In the genomic region with DNA sequence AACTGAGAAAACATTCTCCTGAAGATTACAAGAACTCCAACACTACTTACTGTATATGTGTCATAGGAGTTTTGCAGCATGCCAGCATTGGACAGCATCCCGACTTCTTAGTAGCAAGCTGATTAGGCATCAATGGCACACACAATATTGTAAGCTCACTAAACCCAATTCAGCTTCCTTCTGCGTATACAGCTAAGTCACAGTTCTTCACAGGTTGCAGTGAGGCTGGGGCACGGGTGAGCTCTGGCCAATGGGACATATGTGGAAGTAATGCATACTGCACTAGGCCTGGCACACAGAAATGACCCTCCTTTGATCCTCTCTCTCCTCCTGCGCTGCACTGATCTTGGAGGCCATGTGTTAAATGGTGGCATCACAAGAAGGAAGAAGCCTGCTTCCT, we compare ENCODE assay signal across 26 cellular contexts. TPM values are rescaled to one million over a fixed set of nuclear protein-coding genes. Genes with fewer than 3 reads are reported as not detected.
DNase-seq lines count a peak whose midpoint lies in the region; ATAC-seq, FAIRE-seq and TF ChIP-seq lines count a peak whose summit lies in the region.
"Had no signal": no experiment of that assay in that cellular context is flagged by ENCODE, and none has a peak within 500 bp of the region (broad histone marks: within the 10 kb centered on the region; RNA-seq: fewer than 3 reads in every experiment).

No MANE protein-coding gene starts in this region.

- no peaks in the 10 kb centered on the region for H3K27me3 Mint-ChIP-seq in CD14-positive monocyte (ENCODE audit: low read depth in 3 of 3)
- H3K27me3 Mint-ChIP-seq: activated naive CD4-positive, alpha-beta T cell treated with anti-CD3 and anti-CD28 coated beads, Interleukin-2, amount 10 ng/mL, durations not matched to agents 7 days and 5 days; CD4-positive, CD25-positive, alpha-beta regulatory T cell had no signal

- no peak overlapping the region for H4K12ac ChIP-seq in trophoblast cell (ENCODE audit: low read depth, low read length)

- no peaks in the 10 kb centered on the region; the same call in 1 of the 2 replicates for H3K79me1 ChIP-seq in H1 (ENCODE audit: low read depth, low read length)
- no peaks in the 10 kb centered on the region for H3K79me1 ChIP-seq in trophoblast cell (ENCODE audit: low read length)

- no peaks in the 10 kb centered on the region for H3K79me2 ChIP-seq in H1 (ENCODE audit: control insufficient read depth in 1 of 2, insufficient read depth in 2 of 2, low read length in 2 of 2)
- no peaks in the 10 kb centered on the region for H3K79me2 ChIP-seq in trophoblast cell (ENCODE audit: control insufficient read depth, insufficient read depth, low read length, poor library complexity)

- H3K14ac ChIP-seq in H1 (ENCODE audit: insufficient read length), result no peak overlapping the region
- no peak overlapping the region for H3K14ac ChIP-seq in trophoblast cell (ENCODE audit: low read length)

- no peak overlapping the region for H3K56ac ChIP-seq in H1 (replicated peaks; ENCODE audit: insufficient read length, low read depth, low read length)

- H3K27me3 ChIP-seq in H1 (replicated peaks in 1 of 4; ENCODE audit: control insufficient read depth in 3 of 4, extremely low read depth in 1 of 4, insufficient read depth in 3 of 4, low read length in 3 of 4) (no peaks in the 10 kb centered on the region), trophoblast cell (ENCODE audit: insufficient read depth, low read length) (no peaks in the 10 kb centered on the region)
- H3K27me3 ChIP-seq: esophagus squamous epithelium had no signal

- DNase-seq in CD14-positive monocyte (ENCODE audit: low spot score) (no peak), KBM-7 (peak; percentile 45), H1 (ENCODE audit: low read depth in 1 of 2, low spot score in 2 of 2) (no peak), trophoblast cell (no peak), NCI-H446 treated with DMSO at 0.1 percent for 48 hours (lab: John Stamatoyannopoulos, UW) (no peak)
- DNase-seq in stimulated activated CD4-positive, alpha-beta T cell treated with anti-CD3 and anti-CD28 coated beads, Interleukin-2, amount 100 ng/mL, for 48 hours, result no peak
- DNase-seq: activated CD4-positive, CD25-positive, alpha-beta regulatory T cell treated with anti-CD3 and anti-CD28 coated beads, Interleukin-2, amount 50 U/mL, for 72 hours; activated CD8-positive, alpha-beta memory T cell treated with anti-CD3 and anti-CD28 coated beads for 24 hours; activated naive CD4-positive, alpha-beta T cell treated with anti-CD3 and anti-CD28 coated beads, Interleukin-2, amount 10 ng/mL, durations not matched to agents 7 days and 5 days; activated T-cell treated with anti-CD3 and anti-CD28 coated beads, Interleukin-2, amount 50 U/mL, for 4 hours; CD4-positive, CD25-positive, alpha-beta regulatory T cell; esophagus squamous epithelium; glutamatergic neuron; midbrain; NCI-H1048; NCI-H1930; NCI-H345; nephron progenitor cell; psoas muscle had no signal

- TF ChIP-seq CTCF in CD14-positive monocyte (IDR thresholded peaks at IDR 0.05), result no peak
- TF ChIP-seq CTCF in H1 (IDR thresholded peaks at IDR 0.05; ENCODE audit: control extremely low read depth in 1 of 3, insufficient read depth in 1 of 3, low read depth in 1 of 3, low read length in 3 of 3), result no peak

- H4K20me1 ChIP-seq in H1 (replicated peaks in 1 of 2; ENCODE audit: control insufficient read depth in 1 of 2, insufficient read depth in 2 of 2, low read length in 2 of 2), result peaks cover 0 to 2% of the 10 kb centered on the region in 2 experiments

- H3K9ac ChIP-seq in H1 (replicated peaks in 1 of 4; ENCODE audit: extremely low read depth in 1 of 4, low read depth in 3 of 4, low read length in 3 of 4) (no peak overlapping the region), trophoblast cell (ENCODE audit: low read length) (no peak overlapping the region)

- H3K36me3 ChIP-seq in H1 (ENCODE audit: control insufficient read depth in 2 of 4, insufficient read depth in 4 of 4, low read length in 3 of 4), result peaks cover 0 to 3% (median 0%) of the 10 kb centered on the region in 4 experiments; a peak in 1 of 8 replicates
- H3K36me3 ChIP-seq in trophoblast cell (ENCODE audit: control insufficient read depth in 1 of 2, insufficient read depth in 2 of 2, low read length in 2 of 2), result peaks cover 0 to 3% of the 10 kb centered on the region in 2 experiments

- intact Hi-C loops in CD14-positive monocyte (cut with micrococcal nuclease), result loop anchor here in 1 of 2 donors (10.0 kb wide), 1 partner anchor 720 kb away; the partner anchor contains the start of gene CACUL1

- H2AFZ ChIP-seq in H1 (ENCODE audit: low read length), result no peak overlapping the region
- no peak overlapping the region for H2AFZ ChIP-seq in trophoblast cell (ENCODE audit: insufficient read depth, low read length, poor library complexity)
- H2AFZ ChIP-seq: GM23338 had no signal

- H3K4ac ChIP-seq in H1 (replicated peaks; ENCODE audit: insufficient read length, low read depth, low read length), result no peak overlapping the region
- H3K4ac ChIP-seq in trophoblast cell (ENCODE audit: low read depth, low read length), result no peak overlapping the region

- peak overlapping the region; percentile 34 to 60 for H3K4me3 Mint-ChIP-seq in CD14-positive monocyte
- H3K4me3 Mint-ChIP-seq: activated T-cell treated with anti-CD3 and anti-CD28 coated beads, Interleukin-2, amount 50 U/mL, for 4 hours; GM23338; nephron progenitor cell; T-helper 2 cell treated with Interferon-gamma antibody and Interleukin-4, amounts not matched to agents 5 μg/mL and 100 μg/mL, for 36 hours had no signal

- H2BK120ac ChIP-seq in H1 (replicated peaks; ENCODE audit: low read depth, low read length), result no peak overlapping the region
- H2BK120ac ChIP-seq in trophoblast cell (ENCODE audit: insufficient read depth, low read length, poor library complexity), result no peak overlapping the region

- H3K27ac ChIP-seq in H1 (ENCODE audit: low read depth, low read length), result peak overlapping the region; percentile 19; the same call in 1 of the 2 replicates
- H3K27ac ChIP-seq in trophoblast cell (ENCODE audit: low read depth, low read length), result no peak overlapping the region
- H3K27ac ChIP-seq: esophagus squamous epithelium, psoas muscle had no signal

- no peak overlapping the region for H3K23ac ChIP-seq in H1 (ENCODE audit: insufficient read length)
- peak overlapping the region; percentile 43 for H3K23ac ChIP-seq in trophoblast cell (ENCODE audit: low read length)

- no peak overlapping the region for H4K5ac ChIP-seq in H1 (ENCODE audit: insufficient read length, low read depth, low read length)

- H3K4me2 ChIP-seq in H1 (ENCODE audit: insufficient read depth in 1 of 2, low read depth in 2 of 2, low read length in 2 of 2) (no peak overlapping the region), trophoblast cell (ENCODE audit: low read length) (no peak overlapping the region)

- H3K4me1 Mint-ChIP-seq in CD14-positive monocyte, result peaks cover 29% of the 10 kb centered on the region

- no peak overlapping the region for H4K91ac ChIP-seq in H1 (replicated peaks; ENCODE audit: insufficient read length, low read length)
- no peak overlapping the region for H4K91ac ChIP-seq in trophoblast cell (ENCODE audit: low read depth, low read length)

- H3K9me3 ChIP-seq in H1 (ENCODE audit: insufficient read depth in 2 of 2, low read depth in 1 of 2, low read length in 1 of 2) (no peaks in the 10 kb centered on the region), trophoblast cell (ENCODE audit: insufficient read depth, low read depth, low read length) (no peaks in the 10 kb centered on the region)
- H3K9me3 ChIP-seq: esophagus squamous epithelium, psoas muscle had no signal

- no peak overlapping the region for H2BK5ac ChIP-seq in H1 (ENCODE audit: low read depth, low read length)
- H2BK5ac ChIP-seq in trophoblast cell (ENCODE audit: low read depth, low read length, poor library complexity), result no peak overlapping the region

- in situ Hi-C loops in KBM-7 (cut with MboI; ENCODE audit: low pct_unique_long_range_greater_than_20kb, low sequenced_read_pairs), result no loop called here

- FAIRE-seq in H1 (lab: Jason Lieb, UNC), result no peak
- FAIRE-seq: astrocyte, GM12878, GM19239 had no signal

- POLR2A ChIA-PET in H1 (lab: Charles Lee; ENCODE audit: partially characterized antibody), result interaction anchor here (0.8 to 1.4 kb wide), 2 partner anchors 10 to 43 kb away, joined by 3 to 4 read pairs; no protein-coding TSS in a partner anchor

- TF ChIP-seq RAD21 in H1 (IDR thresholded peaks at IDR 0.05 in 1 of 2, conservative IDR thresholded peaks at IDR 0.05 in 1 of 2; ENCODE audit: low read depth in 2 of 2, low read length in 2 of 2), result no peak

- H3K23me2 ChIP-seq in H1 (ENCODE audit: low read depth, low read length), result no peaks in the 10 kb centered on the region

- H2BK20ac ChIP-seq in H1 (ENCODE audit: low read length), result no peak overlapping the region

- H4K8ac ChIP-seq in H1 (ENCODE audit: extremely low read depth, insufficient read depth, low read length) (no peak overlapping the region), trophoblast cell (ENCODE audit: low read depth, low read length) (no peak overlapping the region)

- H3K9me3 Mint-ChIP-seq in CD14-positive monocyte, result no peaks in the 10 kb centered on the region
- H3K9me3 Mint-ChIP-seq: activated naive CD4-positive, alpha-beta T cell treated with anti-CD3 and anti-CD28 coated beads, Interleukin-2, amount 10 ng/mL, durations not matched to agents 7 days and 5 days; activated T-cell treated with anti-CD3 and anti-CD28 coated beads, Interleukin-2, amount 50 U/mL, for 4 hours; CD4-positive, CD25-positive, alpha-beta regulatory T cell; GM23338; nephron progenitor cell; T-helper 2 cell treated with Interferon-gamma antibody and Interleukin-4, amounts not matched to agents 5 μg/mL and 100 μg/mL, for 36 hours had no signal

- H3K4me3 ChIP-seq in H1 (ENCODE audit: extremely low read depth in 1 of 4, insufficient read depth in 2 of 4, low read depth in 3 of 4, low read length in 4 of 4) (no peak overlapping the region), trophoblast cell (ENCODE audit: low read depth, low read length) (no peak overlapping the region)
- H3K4me3 ChIP-seq: esophagus squamous epithelium, GM12878, GM23338, psoas muscle had no signal

- peaks cover 32% of the 10 kb centered on the region in 2 donors for H3K36me3 Mint-ChIP-seq in CD14-positive monocyte

- peak overlapping the region in 5 of 7 donors; percentile 24 to 76 (median 59) for H3K27ac Mint-ChIP-seq in CD14-positive monocyte
- H3K27ac Mint-ChIP-seq: T-helper 2 cell treated with Interferon-gamma antibody and Interleukin-4, amounts not matched to agents 5 μg/mL and 100 μg/mL, for 36 hours had no signal

- H2BK12ac ChIP-seq in H1 (ENCODE audit: low read depth, low read length), result no peak overlapping the region
- no peak overlapping the region for H2BK12ac ChIP-seq in trophoblast cell (ENCODE audit: low read length)

- CTCF ChIA-PET in H1 (lab: Charles Lee; ENCODE audit: partially characterized antibody), result interaction anchor here (1.0 to 1.1 kb wide), 2 partner anchors 11 to 206 kb away, joined by 3 to 4 read pairs; no protein-coding TSS in a partner anchor

- no peak for TF ChIP-seq EP300 in H1 (IDR thresholded peaks at IDR 0.05; ENCODE audit: borderline replicate concordance in 1 of 2, low read depth in 2 of 2, low read length in 2 of 2)

- 94% methylated on average over 4 of the region's 4 CpGs; no CpG with 5 or more reads in 1 of the 2 experiments for WGBS in H1 (ENCODE audit: extremely low coverage in 1 of 2, insufficient coverage in 1 of 2, insufficient read length in 1 of 2, insufficient replicate concordance in 2 of 2, low coverage in 1 of 2, low lambda C conversion rate in 2 of 2, missing lambda C conversion rate in 1 of 2), 2 experiments
- no CpG with 5 or more reads among the region's 4 CpGs for WGBS in trophoblast cell (ENCODE audit: extremely low coverage, insufficient coverage, insufficient read length)

- H2BK15ac ChIP-seq in H1 (ENCODE audit: low read length), result no peak overlapping the region

- no peak for ATAC-seq in GM18502 (IDR thresholded peaks at IDR 0.05; ENCODE audit: poor library complexity, unreplicated experiment)
- ATAC-seq: activated T-cell treated with anti-CD3 and anti-CD28 coated beads, Interleukin-2, amount 50 U/mL, for 4 hours; GM12878; GM23338; Panc1; psoas muscle had no signal

- H2AK5ac ChIP-seq in H1 (ENCODE audit: low read depth, low read length), result no peak overlapping the region
- no peak overlapping the region for H2AK5ac ChIP-seq in trophoblast cell (ENCODE audit: low read length)

- H3K4me1 ChIP-seq in H1 (replicated peaks in 1 of 4; ENCODE audit: control insufficient read depth in 3 of 4, insufficient read depth in 4 of 4, low read length in 3 of 4) (peaks cover 0 to 6% (median 1%) of the 10 kb centered on the region in 4 experiments; a peak in 3 of 7 replicates), trophoblast cell (ENCODE audit: control insufficient read depth in 1 of 2, insufficient read depth in 2 of 2, low read length in 2 of 2) (no peaks in the 10 kb centered on the region)
- H3K4me1 ChIP-seq: esophagus squamous epithelium, psoas muscle had no signal

- H3K18ac ChIP-seq in H1 (ENCODE audit: extremely low read depth, low read length) (no peak overlapping the region), trophoblast cell (ENCODE audit: low read length) (no peak overlapping the region)

- TF ChIP-seq POLR2A in H1 (IDR thresholded peaks at IDR 0.05; ENCODE audit: control extremely low read depth in 1 of 2, low read depth in 2 of 2, low read length in 2 of 2), result no peak

RNA-seq across cellular contexts. Expression of gene RAB11FIP2, which starts 12.0 kb away (rescaled TPM):
- polyA plus RNA-seq in CD14-positive monocyte (1 to 10 TPM; 3.5 to 5.4 TPM), H1 (2011; rRNA removed) (1.9 and 3.1 TPM in 2 replicates)
- 12.7 and 14.5 TPM in 2 replicates for total RNA-seq in H1 (2021; fragmentation: NEBNext Ultra II Directional; extraction: Animal tissue kit (Norgen Biotek cat#: 25700))
- polyA plus RNA-seq in H1 (2011; cell fraction: cytosol; rRNA removed), result 5.5 TPM
- polyA plus RNA-seq in H1 (2011; cell fraction: nucleus; rRNA removed), result 2.1 TPM
- polyA plus RNA-seq in H1 (2012, experiment 1 of 2), result 3.0 to 5.8 TPM (median 3.2 TPM) in 4 replicates
- 0.49 TPM for polyA plus RNA-seq in H1 (2012, experiment 2 of 2)
- 13.5 TPM for polyA plus RNA-seq in H1 (2013, experiment 1 of 2)
- 12.1 TPM for polyA plus RNA-seq in H1 (2013, experiment 2 of 2)
- 4.8 and 8.9 TPM in 2 replicates for polyA minus RNA-seq in H1 (2011; rRNA and poly(A)+ RNA removed)
- 4.5 TPM for polyA minus RNA-seq in H1 (2011; cell fraction: cytosol; rRNA and poly(A)+ RNA removed)
- 20.0 TPM for polyA minus RNA-seq in H1 (2011; cell fraction: nucleus; rRNA and poly(A)+ RNA removed)
- 5.8 and 7.1 TPM in 2 replicates for polyA plus RNA-seq in trophoblast cell (2013)
